19 cellular contexts compared by ENCODE assay signal in genomic region chr12:51622564-51622963, GRCh38. TPM values are rescaled to one million over a fixed set of nuclear protein-coding genes. Genes with fewer than 3 reads are reported as not detected.
DNase-seq lines count a peak whose midpoint lies in the region; TF ChIP-seq lines count a peak whose summit lies in the region.
"Had no signal": no experiment of that assay in that cellular context is flagged by ENCODE, and none has a peak within 500 bp of the region (broad histone marks: within the 10 kb centered on the region; RNA-seq: fewer than 3 reads in every experiment).

No MANE protein-coding gene starts in this region.

- no peaks in the 10 kb centered on the region for H3K9me3 ChIP-seq in neural progenitor cell (ENCODE audit: low read depth)
- H3K9me3 ChIP-seq: esophagus squamous epithelium, right atrium auricular region had no signal

- H3K9ac ChIP-seq in neural progenitor cell, result no peak overlapping the region
- H3K9ac ChIP-seq: BLaER1 had no signal

- H3K4me1 ChIP-seq in neural progenitor cell, result peaks cover 14% of the 10 kb centered on the region
- H3K4me1 ChIP-seq: esophagus squamous epithelium, right atrium auricular region had no signal

- H3K27me3 Mint-ChIP-seq in neural progenitor cell (ENCODE audit: insufficient read depth, low read depth), result no peaks in the 10 kb centered on the region

- H2AFZ ChIP-seq in neural progenitor cell (replicated peaks), result no peak overlapping the region

- no peak overlapping the region for H3K4me3 ChIP-seq in neural progenitor cell
- H3K4me3 ChIP-seq: BLaER1, esophagus squamous epithelium, right atrium auricular region had no signal

- H3K4me2 ChIP-seq in neural progenitor cell, result peak overlapping the region; percentile 31
- H3K4me2 ChIP-seq: BLaER1 had no signal

- H3F3A ChIP-seq in neural progenitor cell (ENCODE audit: low read depth), result no peaks in the 10 kb centered on the region

- H3K36me3 Mint-ChIP-seq in neural progenitor cell, result peaks cover 4% of the 10 kb centered on the region
- H3K36me3 Mint-ChIP-seq: natural killer cell treated with Interleukin-12 subunit alpha and Interleukin-12 subunit beta and Interleukin-15 and Interleukin-18, amount 100 ng/mL, for 72 hours had no signal

- H3K9me3 Mint-ChIP-seq in neural progenitor cell, result peaks cover 5% of the 10 kb centered on the region
- H3K9me3 Mint-ChIP-seq: activated T-helper 2 cell treated with anti-CD3 and anti-CD28 coated beads, Interferon-gamma antibody, Interleukin-2, Interleukin-4, amounts not matched to agents 10 μg/mL and 5 μg/mL and 100 μg/mL, durations not matched to agents 14 hours and 24 hours and 36 hours; natural killer cell treated with Interleukin-12 subunit alpha and Interleukin-12 subunit beta and Interleukin-15 and Interleukin-18, amount 100 ng/mL, for 72 hours had no signal

- TF ChIP-seq CTCF in neural progenitor cell (IDR thresholded peaks at IDR 0.05), result no peak

- DNase-seq in EH (ENCODE audit: low read depth) (peak; percentile 76), M059J (ENCODE audit: low read depth) (peak; percentile 67), dedifferentiated amniotic fluid mesenchymal stem cell (ENCODE audit: extremely low spot score) (peak; percentile 44), neural progenitor cell (ENCODE audit: low spot score) (no peak), SKM-1 treated with dmso at 0.1 percent for 144 hours (lab: John Stamatoyannopoulos, UW; ENCODE audit: unreplicated experiment) (no peak), KBM-7 (no peak), NCI-H1436 treated with DMSO at 0.1 percent for 48 hours (lab: John Stamatoyannopoulos, UW) (no peak)
- DNase-seq in activated CD4-positive, alpha-beta T cell treated with anti-CD3 and anti-CD28 coated beads for 1 hour, result no peak
- DNase-seq: activated CD8-positive, alpha-beta memory T cell treated with anti-CD3 and anti-CD28 coated beads for 24 hours; esophagus squamous epithelium; NCI-H2029 treated with DMSO at 0.1 percent for 48 hours; NCI-H69; stimulated activated CD4-positive, alpha-beta T cell treated with anti-CD3 and anti-CD28 coated beads, Interleukin-4, amount 100 ng/mL, for 24 hours; trophoblast cell; WERI-Rb-1 had no signal

- in situ Hi-C loops in KBM-7 (cut with MboI; ENCODE audit: low pct_unique_long_range_greater_than_20kb, low sequenced_read_pairs), result no loop called here

- no peak overlapping the region for H3K4me3 Mint-ChIP-seq in neural progenitor cell
- H3K4me3 Mint-ChIP-seq: natural killer cell treated with Interleukin-12 subunit alpha and Interleukin-12 subunit beta and Interleukin-15 and Interleukin-18, amount 100 ng/mL, for 72 hours had no signal

- H3K27ac ChIP-seq in neural progenitor cell, result no peak overlapping the region
- H3K27ac ChIP-seq: BLaER1, esophagus squamous epithelium, right atrium auricular region, WERI-Rb-1 had no signal

- H3K36me3 ChIP-seq in neural progenitor cell, result no peaks in the 10 kb centered on the region
- H3K36me3 ChIP-seq: BLaER1, esophagus squamous epithelium, right atrium auricular region, WERI-Rb-1 had no signal

- no peaks in the 10 kb centered on the region for H3K27me3 ChIP-seq in neural progenitor cell
- H3K27me3 ChIP-seq: BLaER1, right atrium auricular region had no signal

- H3K79me2 ChIP-seq in neural progenitor cell (ENCODE audit: low read depth), result peaks cover 34% of the 10 kb centered on the region

- no peaks in the 10 kb centered on the region for H4K20me1 ChIP-seq in neural progenitor cell (ENCODE audit: low read depth)
- H4K20me1 ChIP-seq: BLaER1 had no signal

- no peak overlapping the region for H3K27ac Mint-ChIP-seq in neural progenitor cell
- H3K27ac Mint-ChIP-seq: activated T-helper 2 cell treated with anti-CD3 and anti-CD28 coated beads, Interferon-gamma antibody, Interleukin-2, Interleukin-4, amounts not matched to agents 10 μg/mL and 5 μg/mL and 100 μg/mL, durations not matched to agents 14 hours and 24 hours and 36 hours; natural killer cell treated with Interleukin-12 subunit alpha and Interleukin-12 subunit beta and Interleukin-15 and Interleukin-18, amount 100 ng/mL, for 72 hours had no signal

- H3K4me1 Mint-ChIP-seq in neural progenitor cell, result peaks cover 15% of the 10 kb centered on the region

RNA-seq across cellular contexts. Expression of gene SCN8A, which starts 31.5 kb away (rescaled TPM):
- 2.7 and 6.4 TPM in 2 replicates for total RNA-seq in M059J (2014; rRNA removed; shearing (Covaris generic))
- 9.3 and 14.2 TPM in 2 replicates for total RNA-seq in neural progenitor cell (ENCODE audit: low replicate concordance)

Comparison
In these comparisons a context has a peak if more than half of its experiments do, and no peak if none do; other contexts are left out.
1. DNase-seq: peak in EH (single experiment), M059J (single experiment) and dedifferentiated amniotic fluid mesenchymal stem cell (single experiment); none in neural progenitor cell (single experiment), SKM-1 treated with dmso at 0.1 percent for 144 hours (single experiment), KBM-7 (single experiment), NCI-H1436 treated with DMSO at 0.1 percent for 48 hours (single experiment) and activated CD4-positive, alpha-beta T cell treated with anti-CD3 and anti-CD28 coated beads for 1 hour (single experiment).